In genomic region chr4:166042510-166043055, GRCh38 we compare ENCODE assay signal across 22 cellular contexts.
A peak's percentile ranks its signal among the peaks of the same experiment; 100 is the strongest.
DNase-seq lines count a peak whose midpoint lies in the region; ATAC-seq, FAIRE-seq and TF ChIP-seq lines count a peak whose summit lies in the region.
"Had no signal": no experiment of that assay in that cellular context is flagged by ENCODE, and none has a peak within 500 bp of the region (broad histone marks: within the 10 kb centered on the region; RNA-seq: fewer than 3 reads in every experiment).

No MANE protein-coding gene starts in this region.

- no peak overlapping the region for H3K27ac ChIP-seq in upper lobe of right lung
- H3K27ac ChIP-seq: cardiac muscle cell, dorsolateral prefrontal cortex, VCaP had no signal

- peak; percentile 75 for FAIRE-seq in D721Med (lab: Jason Lieb, UNC)
- FAIRE-seq in GM12891 (lab: Jason Lieb, UNC) = no peak

- no peaks in the 10 kb centered on the region for H3K36me3 ChIP-seq in upper lobe of right lung
- H3K36me3 ChIP-seq: cardiac muscle cell had no signal

- H3K27me3 ChIP-seq in upper lobe of right lung = no peaks in the 10 kb centered on the region
- H3K27me3 ChIP-seq: cardiac muscle cell had no signal

- DNase-seq in D721Med (ENCODE audit: insufficient read length, low spot score) (no peak), LNCaP clone FGC (ENCODE audit: low read depth) (peak; percentile 7), dermis blood vessel endothelial cell (peak; percentile 23), retinal pigment epithelial cell (ENCODE audit: low read depth) (peak; percentile 28), GM12891 (ENCODE audit: insufficient read length, low spot score) (no peak), upper lobe of right lung (no peak)
- DNase-seq in activated CD4-positive, CD25-positive, alpha-beta regulatory T cell treated with anti-CD3 and anti-CD28 coated beads, Interleukin-2, amount 50 U/mL, for 72 hours = no peak
- DNase-seq: activated CD4-positive, alpha-beta T cell treated with anti-CD3 and anti-CD28 coated beads, Interleukin-2, amount 10 ng/mL, durations not matched to agents 7 days and 5 days; anterior cingulate cortex; CD4-positive, CD25-positive, alpha-beta regulatory T cell; GOT3; naive thymus-derived CD8-positive, alpha-beta T cell; NCI-H1694; NCI-H526; SK-N-SH; stimulated activated CD4-positive, alpha-beta T cell treated with anti-CD3 and anti-CD28 coated beads, Interleukin-4, amount 100 ng/mL, for 4 hours; stimulated activated naive CD4-positive, alpha-beta T cell treated with Interleukin-2 at 50 U/mL for 16 hours had no signal

- intact Hi-C loops in upper lobe of right lung (cut with DNase I) = no loop called here

- TF ChIP-seq CTCF in D721Med (IDR thresholded peaks at IDR 0.05; ENCODE audit: insufficient read depth, missing control alignments) = no peak
- no peak for TF ChIP-seq CTCF in LNCaP clone FGC (IDR thresholded peaks at IDR 0.05; ENCODE audit: control insufficient read depth, extremely low read depth, insufficient read depth)
- no peak for TF ChIP-seq CTCF in retinal pigment epithelial cell (conservative IDR thresholded peaks at IDR 0.05; ENCODE audit: low read depth, low read length)
- no peak for TF ChIP-seq CTCF in upper lobe of right lung (IDR thresholded peaks at IDR 0.05)

- TF ChIP-seq POLR2A in GM12891 (IDR thresholded peaks at IDR 0.05; ENCODE audit: low read depth, low read length) = no peak

- ATAC-seq in GM19023 (IDR thresholded peaks at IDR 0.05; ENCODE audit: unreplicated experiment) (no peak), upper lobe of right lung (no peak)
- ATAC-seq: left lobe of liver; naive thymus-derived CD8-positive, alpha-beta T cell had no signal

- H3K4me3 ChIP-seq in LNCaP clone FGC (ENCODE audit: low read depth, low read length) (peak overlapping the region; percentile 11; the same call in 1 of the 2 replicates), retinal pigment epithelial cell (ENCODE audit: low read length) (no peak overlapping the region), upper lobe of right lung (no peak overlapping the region)
- H3K4me3 ChIP-seq: cardiac muscle cell, dorsolateral prefrontal cortex had no signal

- H3K9me3 ChIP-seq in upper lobe of right lung = no peaks in the 10 kb centered on the region
- H3K9me3 ChIP-seq: SK-N-SH had no signal

- no peaks in the 10 kb centered on the region for H3K4me1 ChIP-seq in upper lobe of right lung

TF ChIP-seq in GM12891, 5 proteins besides CTCF, POLR2A, EP300 and RAD21:
- TF ChIP-seq TAF1 (IDR thresholded peaks at IDR 0.05; ENCODE audit: low read depth, low read length) (no peak), SPI1 (IDR thresholded peaks at IDR 0.05; ENCODE audit: low read depth, low read length) (no peak), POLR2AphosphoS5 (IDR thresholded peaks at IDR 0.05; ENCODE audit: low read depth, low read length) (no peak), PAX5 (IDR thresholded peaks at IDR 0.05; ENCODE audit: insufficient read depth, low read length, severe bottlenecking) (no peak), POU2F2 (IDR thresholded peaks at IDR 0.05; ENCODE audit: low read depth, low read length) (no peak)

Comparison
In these comparisons a context has a peak if more than half of its experiments do, and no peak if none do; other contexts are left out.
1. DNase-seq: peak in LNCaP clone FGC (single experiment), dermis blood vessel endothelial cell (single experiment) and retinal pigment epithelial cell (single experiment); none in D721Med (single experiment), GM12891 (single experiment), upper lobe of right lung (single experiment) and activated CD4-positive, CD25-positive, alpha-beta regulatory T cell treated with anti-CD3 and anti-CD28 coated beads, Interleukin-2, amount 50 U/mL, for 72 hours (single experiment).